Comparison of ENCODE assay signal across 9 cellular contexts in the genomic region with DNA sequence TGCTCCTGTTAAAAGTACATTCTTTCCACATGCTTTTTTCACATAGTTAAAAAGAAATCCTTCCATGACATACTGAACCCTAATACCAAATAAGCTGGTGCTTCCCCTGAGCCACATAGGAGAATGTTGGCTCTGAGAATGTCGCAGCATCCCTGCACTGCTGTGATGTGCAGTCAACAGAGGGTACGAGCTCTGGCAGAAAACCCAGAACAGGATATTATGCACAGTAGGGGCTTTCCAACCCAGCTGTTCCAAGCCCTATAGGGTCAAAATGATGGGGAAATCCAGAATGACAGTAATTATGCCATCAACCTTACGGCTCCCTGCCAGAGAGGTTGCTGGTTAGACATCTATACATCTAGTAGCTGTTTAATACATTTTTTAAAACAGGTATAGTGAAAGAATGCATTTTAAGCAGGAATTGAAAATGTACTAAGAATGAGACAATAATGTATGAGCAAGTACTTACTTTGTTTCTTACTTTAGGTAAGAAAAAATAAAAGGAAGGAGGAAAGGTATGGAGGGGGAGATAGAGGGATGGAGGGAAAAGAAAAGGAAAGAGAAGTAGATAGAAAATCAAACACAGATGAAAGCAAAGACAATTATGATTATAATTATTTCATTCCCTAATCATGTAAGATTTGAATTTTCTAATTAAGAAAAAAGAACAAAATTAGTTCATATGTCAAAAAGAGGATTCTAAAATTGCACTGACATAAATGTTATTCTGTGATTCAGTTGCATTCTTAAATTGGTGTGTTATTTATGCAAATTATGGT.
A peak's percentile ranks its signal among the peaks of the same experiment; 100 is the strongest.
DNase-seq lines count a peak whose midpoint lies in the region; ATAC-seq and TF ChIP-seq lines count a peak whose summit lies in the region.
"Had no signal": no experiment of that assay in that cellular context is flagged by ENCODE, and none has a peak within 500 bp of the region (broad histone marks: within the 10 kb centered on the region; RNA-seq: fewer than 3 reads in every experiment).

No MANE protein-coding gene starts in this region.

- POLR2A ChIA-PET in activated CD4-positive, alpha-beta memory T cell treated with anti-CD3 and anti-CD28 coated beads, Interleukin-2, amount 10 ng/mL, durations not matched to agents 7 days and 5 days (lab: Charles Lee), result interaction anchor here (0.7 kb wide), 1 partner anchor 9 kb away, joined by 4 read pairs; no protein-coding TSS in a partner anchor
- POLR2A ChIA-PET in PC-3 (lab: Charles Lee; ENCODE audit: unreplicated experiment), result no interaction called here

- no peak overlapping the region for H3K4me3 ChIP-seq in GM23338
- no peak overlapping the region for H3K4me3 ChIP-seq in PC-3 (ENCODE audit: low read length)
- H3K4me3 ChIP-seq: dorsolateral prefrontal cortex had no signal

- intact Hi-C loops in PC-3 (cut with micrococcal nuclease), result no loop called here

- ATAC-seq in GM19043 (IDR thresholded peaks at IDR 0.05; ENCODE audit: low read depth, unreplicated experiment), result peak; percentile 34
- peak; percentile 51 for ATAC-seq in HG03095 (IDR thresholded peaks at IDR 0.05; ENCODE audit: unreplicated experiment)
- no peak for ATAC-seq in GM23338
- ATAC-seq in PC-3, result no peak

- CTCF ChIA-PET in activated CD4-positive, alpha-beta memory T cell treated with anti-CD3 and anti-CD28 coated beads, Interleukin-2, amount 10 ng/mL, durations not matched to agents 7 days and 5 days (lab: Charles Lee), result interaction anchor here (0.9 to 1.4 kb wide), 2 partner anchors 10 to 14 kb away, joined by 3 read pairs; no protein-coding TSS in a partner anchor
- CTCF ChIA-PET in PC-3 (lab: Charles Lee), result no interaction called here

- no peak overlapping the region for H3K27ac ChIP-seq in GM23338 (ENCODE audit: low read depth)
- H3K27ac ChIP-seq in PC-3 (ENCODE audit: low read length), result no peak overlapping the region
- H3K27ac ChIP-seq: dorsolateral prefrontal cortex had no signal

- H2AFZ ChIP-seq in GM23338 (no peak overlapping the region), PC-3 (ENCODE audit: low read length) (no peak overlapping the region)

- H3K79me2 ChIP-seq in GM23338 (replicated peaks; ENCODE audit: insufficient read depth), result no peaks in the 10 kb centered on the region
- no peaks in the 10 kb centered on the region for H3K79me2 ChIP-seq in PC-3 (ENCODE audit: low read length)

- TF ChIP-seq CTCF in GM23338 (conservative IDR thresholded peaks at IDR 0.05; ENCODE audit: low read depth in 2 of 2) (no peak), PC-3 (conservative IDR thresholded peaks at IDR 0.05; ENCODE audit: low read depth, low read length) (no peak)

- peak overlapping the region; percentile 71 for H3K27ac Mint-ChIP-seq in activated CD4-positive, alpha-beta memory T cell treated with anti-CD3 and anti-CD28 coated beads, Interleukin-2, amount 10 ng/mL, durations not matched to agents 7 days and 5 days
- no peak overlapping the region for H3K27ac Mint-ChIP-seq in GM23338

- BruUV-seq in PC-3 (replicated peaks; lab: Mats Ljungman, UMichigan), result no TSS peak

- H3K9me2 ChIP-seq in GM23338 (ENCODE audit: insufficient read depth), result no peaks in the 10 kb centered on the region
- H3K9me2 ChIP-seq in PC-3 (replicated peaks; ENCODE audit: low read length), result no peaks in the 10 kb centered on the region

- H3F3A ChIP-seq in GM23338 (replicated peaks; ENCODE audit: low read depth) (no peaks in the 10 kb centered on the region), PC-3 (ENCODE audit: low read length, unreplicated experiment) (peaks cover 12% of the 10 kb centered on the region)

- H3K36me3 ChIP-seq in GM23338 (ENCODE audit: insufficient read depth) (no peaks in the 10 kb centered on the region), PC-3 (ENCODE audit: low read depth, low read length) (no peaks in the 10 kb centered on the region)

- no peak overlapping the region for H3K9ac ChIP-seq in PC-3 (ENCODE audit: low read length)

- H3K4me3 Mint-ChIP-seq in activated CD4-positive, alpha-beta memory T cell treated with anti-CD3 and anti-CD28 coated beads, Interleukin-2, amount 10 ng/mL, durations not matched to agents 7 days and 5 days, result peak overlapping the region; percentile 5
- no peak overlapping the region for H3K4me3 Mint-ChIP-seq in GM23338

- H4K20me1 ChIP-seq in GM23338 (replicated peaks; ENCODE audit: insufficient read depth) (no peaks in the 10 kb centered on the region), PC-3 (ENCODE audit: low read length) (no peaks in the 10 kb centered on the region)

- H3K4me1 ChIP-seq in GM23338 (ENCODE audit: insufficient read depth) (no peaks in the 10 kb centered on the region), PC-3 (ENCODE audit: insufficient read depth, low read length) (peaks cover 27% of the 10 kb centered on the region)

- TF ChIP-seq POLR2A in erythroblast (IDR thresholded peaks at IDR 0.05; ENCODE audit: low read length), result no peak

- H3K27me3 ChIP-seq in GM23338 (ENCODE audit: insufficient read depth) (no peaks in the 10 kb centered on the region), PC-3 (ENCODE audit: low read length) (no peaks in the 10 kb centered on the region)

- no peaks in the 10 kb centered on the region for H3K9me3 ChIP-seq in PC-3 (ENCODE audit: low read length)

- H3K4me2 ChIP-seq in GM23338 (no peak overlapping the region), PC-3 (ENCODE audit: low read length) (no peak overlapping the region)

- peak; percentile 45 for DNase-seq in activated CD4-positive, alpha-beta memory T cell treated with anti-CD3 and anti-CD28 coated beads, Interleukin-2, amount 10 ng/mL, durations not matched to agents 7 days and 5 days
- DNase-seq in stimulated activated CD4-positive, alpha-beta T cell treated with anti-CD3 and anti-CD28 coated beads, Interleukin-1b, Interleukin-23, amount 100 ng/mL, for 48 hours, result peak; percentile 59
- no peak for DNase-seq in erythroblast (lab: John Stamatoyannopoulos, UW)
- DNase-seq in GM23338 (ENCODE audit: low spot score), result no peak
- DNase-seq in PC-3, result no peak
- DNase-seq in EL, result no peak
- DNase-seq: dorsolateral prefrontal cortex had no signal

- H3K4me1 Mint-ChIP-seq in activated CD4-positive, alpha-beta memory T cell treated with anti-CD3 and anti-CD28 coated beads, Interleukin-2, amount 10 ng/mL, durations not matched to agents 7 days and 5 days, result peaks cover 41% of the 10 kb centered on the region
- H3K4me1 Mint-ChIP-seq in GM23338, result no peaks in the 10 kb centered on the region

- H3K9me3 Mint-ChIP-seq in activated CD4-positive, alpha-beta memory T cell treated with anti-CD3 and anti-CD28 coated beads, Interleukin-2, amount 10 ng/mL, durations not matched to agents 7 days and 5 days, result no peaks in the 10 kb centered on the region
- no peaks in the 10 kb centered on the region for H3K9me3 Mint-ChIP-seq in GM23338

- peaks cover 3% of the 10 kb centered on the region for H3K27me3 Mint-ChIP-seq in activated CD4-positive, alpha-beta memory T cell treated with anti-CD3 and anti-CD28 coated beads, Interleukin-2, amount 10 ng/mL, durations not matched to agents 7 days and 5 days
- H3K27me3 Mint-ChIP-seq in GM23338 (ENCODE audit: insufficient read depth, low read depth, poor library complexity), result no peaks in the 10 kb centered on the region

- no peaks in the 10 kb centered on the region for H3K36me3 Mint-ChIP-seq in activated CD4-positive, alpha-beta memory T cell treated with anti-CD3 and anti-CD28 coated beads, Interleukin-2, amount 10 ng/mL, durations not matched to agents 7 days and 5 days (ENCODE audit: low read depth)
- H3K36me3 Mint-ChIP-seq in GM23338 (ENCODE audit: low read depth), result no peaks in the 10 kb centered on the region

TF ChIP-seq in GM23338, 12 proteins besides CTCF, POLR2A, EP300 and RAD21 (continues in another document):
- TF ChIP-seq EZH2phosphoT487 (IDR thresholded peaks at IDR 0.05; ENCODE audit: unreplicated experiment), result no peak
- TF ChIP-seq ETS1 (IDR thresholded peaks at IDR 0.05), result no peak

Comparison
In these comparisons a context has a peak if more than half of its experiments do, and no peak if none do; other contexts are left out.
1. ATAC-seq: peak in GM19043 (single experiment) and HG03095 (single experiment); none in GM23338 (single experiment) and PC-3 (single experiment).
2. DNase-seq: peak in activated CD4-positive, alpha-beta memory T cell treated with anti-CD3 and anti-CD28 coated beads, Interleukin-2, amount 10 ng/mL, durations not matched to agents 7 days and 5 days (single experiment) and stimulated activated CD4-positive, alpha-beta T cell treated with anti-CD3 and anti-CD28 coated beads, Interleukin-1b, Interleukin-23, amount 100 ng/mL, for 48 hours (single experiment); none in erythroblast (0 of 2), GM23338 (single experiment), PC-3 (single experiment) and EL (single experiment).